8 cellular contexts compared by ENCODE assay signal in genomic region chr17:75666959-75667790, GRCh38.
DNase-seq lines count a peak whose midpoint lies in the region; ATAC-seq and TF ChIP-seq lines count a peak whose summit lies in the region.

TSS of gene RECQL5 (minus strand) at chr17:75667154. CDS start at chr17:75666557, 597 bp downstream.
TSS of gene SAP30BP (plus strand) at chr17:75667338. CDS start at chr17:75667373, 35 bp downstream.

- DNase-seq in AG20443 (ENCODE audit: low spot score) (peak; percentile 98), NCI-H510A treated with DMSO at 0.1 percent for 48 hours (lab: John Stamatoyannopoulos, UW) (peak; percentile 96), cerebellar nuclear complex (lab: John Stamatoyannopoulos, UW) (peak; percentile 70 to 96), islet precursor cell (peak; percentile 99)
- peak; percentile 97 for DNase-seq in activated CD4-positive, alpha-beta T cell treated with anti-CD3 and anti-CD28 coated beads for 1 hour
- DNase-seq in stimulated activated CD4-positive, alpha-beta T cell treated with anti-CD3 and anti-CD28 coated beads, Interleukin-12 subunit alpha, Interleukin-12 subunit beta, amount 100 ng/mL, for 48 hours (ENCODE audit: low read depth in 2 of 3, low spot score in 1 of 3) = peak; percentile 96 to 98 (median 97)

- ATAC-seq in HG03432 (IDR thresholded peaks at IDR 0.05; ENCODE audit: unreplicated experiment) = peak; percentile 71

- TF ChIP-seq POLR2A in GM19099 (IDR thresholded peaks at IDR 0.05; ENCODE audit: extremely low read depth, insufficient read length, low read depth) = peak; percentile 64

Comparison
In these comparisons a context has a peak if more than half of its experiments do, and no peak if none do; other contexts are left out.
1. Peak in every context shown above with its lines: DNase-seq and ATAC-seq.